ENCODE assay signal across 17 cellular contexts in genomic region chrX:121179972-121180371, GRCh38.
"Had no signal": no experiment of that assay in that cellular context is flagged by ENCODE, and none has a peak within 500 bp of the region (broad histone marks: within the 10 kb centered on the region; RNA-seq: fewer than 3 reads in every experiment).

No MANE protein-coding gene starts in this region.

- DNase-seq: activated CD4-positive, alpha-beta T cell treated with anti-CD3 and anti-CD28 coated beads for 36 hours; activated CD4-positive, alpha-beta T cell treated with anti-CD3 and anti-CD28 coated beads, Interleukin-2, amount 50 U/mL, for 48 hours; activated gamma-delta T cell treated with Interleukin-2 at 50 U/mL for 16 hours; effector CD4-positive, alpha-beta T cell; hypothalamus; islet precursor cell; left colon; lower lobe of right lung; naive thymus-derived CD8-positive, alpha-beta T cell; stimulated activated CD4-positive, alpha-beta T cell treated with anti-CD3 and anti-CD28 coated beads, Interleukin-4, amount 100 ng/mL, for 4 hours had no signal

- H3K36me3 ChIP-seq: adrenal gland, lower lobe of right lung, prostate gland had no signal

- H3K36me3 Mint-ChIP-seq: activated naive CD4-positive, alpha-beta T cell treated with anti-CD3 and anti-CD28 coated beads, Interleukin-2, amount 50 U/mL, for 72 hours; naive thymus-derived CD8-positive, alpha-beta T cell; stimulated activated memory B cell treated with anti-CD40 and anti-IgM and Interleukin-4, amounts not matched to agents 10 μg/mL and 1 μg/mL and 100 μg/mL, for 72 hours had no signal

- H3K9me3 ChIP-seq: adrenal gland, lower lobe of right lung, prostate gland had no signal

- H3K27ac Mint-ChIP-seq: activated CD4-positive, alpha-beta T cell treated with anti-CD3 and anti-CD28 coated beads for 36 hours; naive thymus-derived CD8-positive, alpha-beta T cell; stimulated activated memory B cell treated with anti-CD40 and anti-IgM and Interleukin-4, amounts not matched to agents 10 μg/mL and 1 μg/mL and 100 μg/mL, for 72 hours; WTC11 had no signal

- H3K27me3 ChIP-seq: adrenal gland had no signal

- H3K4me3 Mint-ChIP-seq: activated CD4-positive, alpha-beta T cell treated with anti-CD3 and anti-CD28 coated beads for 36 hours; naive thymus-derived CD8-positive, alpha-beta T cell; stimulated activated memory B cell treated with anti-CD40 and anti-IgM and Interleukin-4, amounts not matched to agents 10 μg/mL and 1 μg/mL and 100 μg/mL, for 72 hours; WTC11 had no signal

- H3K27ac ChIP-seq: adrenal gland, lower lobe of right lung, prostate gland had no signal

- H3K4me1 Mint-ChIP-seq: activated CD4-positive, alpha-beta T cell treated with anti-CD3 and anti-CD28 coated beads for 36 hours; naive thymus-derived CD8-positive, alpha-beta T cell; stimulated activated memory B cell treated with anti-CD40 and anti-IgM and Interleukin-4, amounts not matched to agents 10 μg/mL and 1 μg/mL and 100 μg/mL, for 72 hours; WTC11 had no signal

- H3K4me3 ChIP-seq: adrenal gland, lower lobe of right lung, prostate gland, smooth muscle cell had no signal

- ATAC-seq: activated CD4-positive, alpha-beta T cell treated with anti-CD3 and anti-CD28 coated beads for 36 hours; activated naive CD4-positive, alpha-beta T cell treated with anti-CD3 and anti-CD28 coated beads, Interleukin-2, amount 50 U/mL, for 72 hours; left colon; lower lobe of right lung; naive thymus-derived CD8-positive, alpha-beta T cell; sciatic nerve; stimulated activated memory B cell treated with anti-CD40 and anti-IgM and Interleukin-4, amounts not matched to agents 10 μg/mL and 1 μg/mL and 100 μg/mL, for 72 hours; WTC11 had no signal

- H3K4me1 ChIP-seq: adrenal gland, lower lobe of right lung, prostate gland had no signal

- H3K27me3 Mint-ChIP-seq: activated CD4-positive, alpha-beta T cell treated with anti-CD3 and anti-CD28 coated beads for 36 hours; stimulated activated memory B cell treated with anti-CD40 and anti-IgM and Interleukin-4, amounts not matched to agents 10 μg/mL and 1 μg/mL and 100 μg/mL, for 72 hours had no signal
